In the genomic region with DNA sequence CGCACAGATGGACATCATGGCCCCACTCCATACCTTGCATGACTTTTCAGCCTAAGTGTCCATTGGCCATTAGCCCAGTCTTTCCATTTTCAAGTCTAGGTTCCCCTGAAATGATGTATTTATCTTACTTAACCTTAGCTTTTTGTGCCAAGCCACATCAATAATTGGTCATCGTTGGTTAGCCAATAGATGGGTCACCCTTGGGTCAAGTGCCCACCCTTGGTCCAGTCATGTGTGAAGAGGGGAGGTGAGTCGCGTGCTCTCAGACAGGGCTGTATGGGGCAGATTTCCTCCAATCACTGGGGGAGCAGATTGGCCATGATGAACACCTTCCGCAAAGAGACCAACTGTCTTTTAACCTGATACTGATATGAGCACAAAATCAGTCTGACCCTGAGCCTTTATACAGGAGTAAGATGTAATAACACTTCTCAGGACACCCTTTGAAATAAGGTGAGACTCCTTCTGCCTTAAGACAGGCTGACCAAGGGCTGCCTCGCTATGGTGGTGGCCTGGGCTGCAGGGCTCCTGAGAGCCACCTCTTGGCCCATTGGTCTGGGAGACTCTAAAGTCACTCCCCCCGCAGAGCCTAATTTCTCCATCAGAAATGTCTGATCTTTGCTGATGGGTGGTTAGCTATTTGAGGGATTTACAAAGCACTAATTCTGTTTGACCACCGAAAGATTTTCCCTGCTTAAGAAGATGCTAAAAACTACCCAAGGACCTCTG, we compare ENCODE assay signal across 1 cellular context.
TF ChIP-seq lines count a peak whose summit lies in the region.

No MANE protein-coding gene starts in this region.

TF ChIP-seq in SK-N-SH treated with all-trans-retinoic acid at 6 μM for 48 hours, 23 proteins besides CTCF, POLR2A, EP300 and RAD21 (continued from another document):
- TF ChIP-seq CSDC2 (CRISPR knock-in tag; IDR thresholded peaks at IDR 0.05) (no peak), OSR1 (CRISPR knock-in tag; IDR thresholded peaks at IDR 0.05) (no peak)
